16 cellular contexts compared by ENCODE assay signal in genomic region chr4:83993774-83994173, GRCh38.
DNase-seq lines count a peak whose midpoint lies in the region; ATAC-seq, FAIRE-seq and TF ChIP-seq lines count a peak whose summit lies in the region.
"Had no signal": no experiment of that assay in that cellular context is flagged by ENCODE, and none has a peak within 500 bp of the region (broad histone marks: within the 10 kb centered on the region; RNA-seq: fewer than 3 reads in every experiment).

No MANE protein-coding gene starts in this region.

- peak; percentile 6 for DNase-seq in EH (ENCODE audit: low read depth)
- no peak for DNase-seq in HFF-Myc (ENCODE audit: extremely low read depth, low read depth)
- peak; percentile 4 for DNase-seq in SK-N-DZ (ENCODE audit: low spot score)
- DNase-seq in iPS DF 6.9 (ENCODE audit: low read depth, low spot score) = peak; percentile 13
- DNase-seq in frontal cortex (ENCODE audit: low spot score in 2 of 2) = no peak
- DNase-seq in T-cell = no peak
- no peak for DNase-seq in NCI-H2196 treated with DMSO at 0.1 percent for 48 hours (lab: John Stamatoyannopoulos, UW; ENCODE audit: unreplicated experiment)
- DNase-seq in heart left ventricle = no peak
- DNase-seq: HCEC 1CT; NCI-H2081; psoas muscle; stimulated activated naive CD4-positive, alpha-beta T cell treated with Interleukin-2 at 50 U/mL for 16 hours had no signal

- peaks cover 0 to 4% (median 2%) of the 10 kb centered on the region in 3 donors for H3K9me3 Mint-ChIP-seq in T-cell
- H3K9me3 Mint-ChIP-seq: T-helper 1 cell treated with Interleukin-12 subunit alpha and Interleukin-12 subunit beta and Interleukin-4 antibody, amounts not matched to agents 30 μg/mL and 1 μg/mL, for 36 hours had no signal

- no peak overlapping the region for H3K4me3 Mint-ChIP-seq in T-cell
- H3K4me3 Mint-ChIP-seq: mesothelial cell of epicardium; T-helper 1 cell treated with Interleukin-12 subunit alpha and Interleukin-12 subunit beta and Interleukin-4 antibody, amounts not matched to agents 30 μg/mL and 1 μg/mL, for 36 hours had no signal

- TF ChIP-seq CTCF in HFF-Myc (IDR thresholded peaks at IDR 0.05; ENCODE audit: low read depth, low read length, missing control alignments) (peak; percentile 48), heart left ventricle (IDR thresholded peaks at IDR 0.05) (no peak)

- H3K27ac Mint-ChIP-seq in T-cell = no peak overlapping the region
- H3K27ac Mint-ChIP-seq: mesothelial cell of epicardium; T-helper 1 cell treated with Interleukin-12 subunit alpha and Interleukin-12 subunit beta and Interleukin-4 antibody, amounts not matched to agents 30 μg/mL and 1 μg/mL, for 36 hours had no signal

- FAIRE-seq in frontal cortex (lab: Jason Lieb, UNC) = no peak
- FAIRE-seq: bronchial epithelial cell, endometrium had no signal

- H3K9me3 ChIP-seq in iPS DF 6.9 (ENCODE audit: control insufficient read depth, insufficient read depth, low read length) (no peaks in the 10 kb centered on the region; the same call in 1 of the 2 replicates), heart left ventricle (peaks cover 0 to 6% (median 0%) of the 10 kb centered on the region in 12 donors)
- H3K9me3 ChIP-seq: psoas muscle had no signal

- no peak for ATAC-seq in T-cell (replicated peaks in 1 of 4)
- no peak for ATAC-seq in heart left ventricle
- ATAC-seq: psoas muscle had no signal

- H3K36me3 ChIP-seq in iPS DF 6.9 (ENCODE audit: control insufficient read depth, insufficient read depth, low read length) (no peaks in the 10 kb centered on the region), heart left ventricle (no peaks in the 10 kb centered on the region)

- H3K27ac ChIP-seq in iPS DF 6.9 (ENCODE audit: low read length) = no peak overlapping the region
- H3K27ac ChIP-seq in heart left ventricle = no peak overlapping the region
- H3K27ac ChIP-seq: psoas muscle had no signal

- H3K36me3 Mint-ChIP-seq in T-cell = no peaks in the 10 kb centered on the region
- H3K36me3 Mint-ChIP-seq: mesothelial cell of epicardium had no signal

- CTCF ChIA-PET in T-cell (lab: Charles Lee) = no interaction called here

- no peak overlapping the region for H3K4me3 ChIP-seq in HFF-Myc (replicated peaks; ENCODE audit: low read depth, low read length)
- H3K4me3 ChIP-seq in iPS DF 6.9 (ENCODE audit: low read length) = no peak overlapping the region
- H3K4me3 ChIP-seq in heart left ventricle = no peak overlapping the region
- H3K4me3 ChIP-seq: psoas muscle had no signal

- POLR2A ChIA-PET in T-cell (lab: Charles Lee) = no interaction called here

- no peaks in the 10 kb centered on the region for H3K4me1 ChIP-seq in iPS DF 6.9 (ENCODE audit: control insufficient read depth, insufficient read depth, low read length)
- no peaks in the 10 kb centered on the region for H3K4me1 ChIP-seq in heart left ventricle
- H3K4me1 ChIP-seq: psoas muscle had no signal

- TF ChIP-seq POLR2A in heart left ventricle (IDR thresholded peaks at IDR 0.05) = no peak

- intact Hi-C loops in heart left ventricle (cut with DNase I) = no loop called here

- no peaks in the 10 kb centered on the region for H3K4me1 Mint-ChIP-seq in T-cell

- no peaks in the 10 kb centered on the region for H3K27me3 Mint-ChIP-seq in T-cell

- no peaks in the 10 kb centered on the region for H3K27me3 ChIP-seq in iPS DF 6.9 (ENCODE audit: control insufficient read depth, insufficient read depth, low read length)
- H3K27me3 ChIP-seq in heart left ventricle = peaks cover 0 to 6% (median 0%) of the 10 kb centered on the region in 9 donors

- WGBS in iPS DF 6.9 (ENCODE audit: insufficient coverage, insufficient read length) = no CpG with 5 or more reads among the region's 7 CpGs
- WGBS in heart left ventricle, 4 donors = 44 to 49% (median 45%) methylated on average over 6 to 7 of the region's 7 CpGs

Comparison
In these comparisons a context has a peak if more than half of its experiments do, and no peak if none do; other contexts are left out.
1. DNase-seq: peak in EH (single experiment), SK-N-DZ (single experiment) and iPS DF 6.9 (single experiment); none in HFF-Myc (single experiment), frontal cortex (0 of 2), T-cell (0 of 34), NCI-H2196 treated with DMSO at 0.1 percent for 48 hours (single experiment) and heart left ventricle (0 of 5).